8 cellular contexts compared by ENCODE assay signal in genomic region chr5:160271396-160271795, GRCh38. TPM values are rescaled to one million over a fixed set of nuclear protein-coding genes. Genes with fewer than 3 reads are reported as not detected.
DNase-seq lines count a peak whose midpoint lies in the region; ATAC-seq lines count a peak whose summit lies in the region.

No MANE protein-coding gene starts in this region.

- ATAC-seq in stimulated activated memory B cell treated with anti-CD40 and anti-IgM and Interleukin-4, amounts not matched to agents 10 μg/mL and 1 μg/mL and 100 μg/mL, for 72 hours, result peak; percentile 38
- no peak for ATAC-seq in activated T-helper 17 cell treated with anti-CD3 and anti-CD28 coated beads, Interleukin-2, amount 50 U/mL, for 72 hours (replicated peaks)

- H3K27ac Mint-ChIP-seq in stimulated activated memory B cell treated with anti-CD40 and anti-IgM and Interleukin-4, amounts not matched to agents 10 μg/mL and 1 μg/mL and 100 μg/mL, for 72 hours, result peak overlapping the region; percentile 33
- H3K27ac Mint-ChIP-seq in activated T-helper 17 cell treated with anti-CD3 and anti-CD28 coated beads, Interleukin-2, amount 50 U/mL, for 72 hours, result no peak overlapping the region

- peak; percentile 71 for DNase-seq in NCI-H82 (lab: John Stamatoyannopoulos, UW)
- no peak for DNase-seq in NCI-H82 treated with DMSO at 0.1 percent for 48 hours (lab: John Stamatoyannopoulos, UW; ENCODE audit: unreplicated experiment)
- DNase-seq in NCI-H2029 treated with DMSO at 0.1 percent for 48 hours (lab: John Stamatoyannopoulos, UW), result peak; percentile 57
- peak; percentile 38 for DNase-seq in foreskin melanocyte
- no peak for DNase-seq in SIG-M5 treated with dmso at 0.1 percent for 504 hours (lab: John Stamatoyannopoulos, UW; ENCODE audit: unreplicated experiment)
- no peak for DNase-seq in cerebellum (ENCODE audit: low spot score)

- H3K27me3 Mint-ChIP-seq in stimulated activated memory B cell treated with anti-CD40 and anti-IgM and Interleukin-4, amounts not matched to agents 10 μg/mL and 1 μg/mL and 100 μg/mL, for 72 hours, result peaks cover 36% of the 10 kb centered on the region
- peaks cover 5% of the 10 kb centered on the region for H3K27me3 Mint-ChIP-seq in activated T-helper 17 cell treated with anti-CD3 and anti-CD28 coated beads, Interleukin-2, amount 50 U/mL, for 72 hours

- no peaks in the 10 kb centered on the region for H3K36me3 Mint-ChIP-seq in stimulated activated memory B cell treated with anti-CD40 and anti-IgM and Interleukin-4, amounts not matched to agents 10 μg/mL and 1 μg/mL and 100 μg/mL, for 72 hours
- no peaks in the 10 kb centered on the region for H3K36me3 Mint-ChIP-seq in activated T-helper 17 cell treated with anti-CD3 and anti-CD28 coated beads, Interleukin-2, amount 50 U/mL, for 72 hours (ENCODE audit: low read depth)

- no peak overlapping the region for H3K4me3 Mint-ChIP-seq in stimulated activated memory B cell treated with anti-CD40 and anti-IgM and Interleukin-4, amounts not matched to agents 10 μg/mL and 1 μg/mL and 100 μg/mL, for 72 hours
- H3K4me3 Mint-ChIP-seq in activated T-helper 17 cell treated with anti-CD3 and anti-CD28 coated beads, Interleukin-2, amount 50 U/mL, for 72 hours, result no peak overlapping the region

- peaks cover 16% of the 10 kb centered on the region for H3K4me1 Mint-ChIP-seq in stimulated activated memory B cell treated with anti-CD40 and anti-IgM and Interleukin-4, amounts not matched to agents 10 μg/mL and 1 μg/mL and 100 μg/mL, for 72 hours
- no peaks in the 10 kb centered on the region for H3K4me1 Mint-ChIP-seq in activated T-helper 17 cell treated with anti-CD3 and anti-CD28 coated beads, Interleukin-2, amount 50 U/mL, for 72 hours

- H3K9me3 Mint-ChIP-seq in stimulated activated memory B cell treated with anti-CD40 and anti-IgM and Interleukin-4, amounts not matched to agents 10 μg/mL and 1 μg/mL and 100 μg/mL, for 72 hours, result no peaks in the 10 kb centered on the region
- no peaks in the 10 kb centered on the region for H3K9me3 Mint-ChIP-seq in activated T-helper 17 cell treated with anti-CD3 and anti-CD28 coated beads, Interleukin-2, amount 50 U/mL, for 72 hours

RNA-seq across cellular contexts. Expression of gene CCNJL, which starts 41.0 kb away (rescaled TPM):
- not detected for total RNA-seq in activated T-helper 17 cell treated with anti-CD3 and anti-CD28 coated beads, Interleukin-2, amount 50 U/mL, for 72 hours
- 7.4 TPM for total RNA-seq in cerebellum

RNA-seq across cellular contexts. Expression of gene FABP6, which starts 42.1 kb away (rescaled TPM):
- under 1 TPM in 1 of 2 donors, not detected in 1; 0.87 TPM for total RNA-seq in activated T-helper 17 cell treated with anti-CD3 and anti-CD28 coated beads, Interleukin-2, amount 50 U/mL, for 72 hours
- total RNA-seq in cerebellum, result not detected

Comparison
In these comparisons a context has a peak if more than half of its experiments do, and no peak if none do; other contexts are left out.
1. DNase-seq: peak in NCI-H82 (single experiment), NCI-H2029 treated with DMSO at 0.1 percent for 48 hours (single experiment) and foreskin melanocyte (single experiment); none in NCI-H82 treated with DMSO at 0.1 percent for 48 hours (single experiment), SIG-M5 treated with dmso at 0.1 percent for 504 hours (single experiment) and cerebellum (single experiment).